Comparison of ENCODE assay signal across 2 cellular contexts in the genomic region with DNA sequence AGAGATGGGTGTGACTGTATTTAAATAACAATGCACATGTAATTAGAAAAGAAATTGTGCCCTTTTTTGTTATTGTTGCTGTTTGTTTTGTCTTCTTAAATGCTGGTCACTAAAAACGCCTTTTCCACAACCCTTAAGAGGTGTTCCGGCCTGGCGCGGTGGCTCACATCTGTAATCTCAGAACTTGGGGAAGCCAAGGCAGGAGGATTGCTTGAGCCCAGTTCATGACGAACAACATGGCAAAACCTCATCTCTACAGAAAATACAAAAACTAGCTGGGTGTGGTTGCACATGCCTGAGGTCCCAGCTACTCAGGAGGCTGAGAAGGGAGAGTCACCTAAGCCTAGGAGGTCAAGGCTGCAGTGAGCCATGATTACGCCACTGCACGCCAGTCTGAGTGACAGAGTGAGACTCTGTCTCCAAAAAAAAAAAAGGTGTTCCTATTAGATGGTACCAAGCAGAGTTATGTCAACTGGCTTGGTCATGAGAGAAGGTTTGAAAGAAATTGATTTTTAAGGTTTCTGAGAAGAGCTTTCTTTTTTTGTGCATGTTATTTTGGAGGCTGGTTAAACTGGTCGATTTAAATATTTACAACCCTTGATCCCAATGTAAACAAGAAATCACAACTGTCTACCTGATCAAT.
TF ChIP-seq lines count a peak whose summit lies in the region.

No MANE protein-coding gene starts in this region.

TF ChIP-seq in A549, 52 proteins besides CTCF, POLR2A, EP300 and RAD21:
- TF ChIP-seq ZNF302 (CRISPR knock-in tag; IDR thresholded peaks at IDR 0.05) = no peak
- no peak for TF ChIP-seq RNF2 (IDR thresholded peaks at IDR 0.05; ENCODE audit: borderline replicate concordance, low read depth)
- TF ChIP-seq JUN (IDR thresholded peaks at IDR 0.05) = no peak
- no peak for TF ChIP-seq KDM1A (IDR thresholded peaks at IDR 0.05; ENCODE audit: low read depth)
- TF ChIP-seq MYC (IDR thresholded peaks at IDR 0.05; ENCODE audit: borderline replicate concordance, low read length) = no peak
- no peak for TF ChIP-seq NFE2L2 (conservative IDR thresholded peaks at IDR 0.05; ENCODE audit: low read length)
- no peak for TF ChIP-seq ZSCAN20 (CRISPR knock-in tag; IDR thresholded peaks at IDR 0.05)
- TF ChIP-seq RARB (CRISPR knock-in tag; IDR thresholded peaks at IDR 0.05) = no peak
- no peak for TF ChIP-seq JUNB (IDR thresholded peaks at IDR 0.05)
- TF ChIP-seq HDAC2 (IDR thresholded peaks at IDR 0.05) = no peak
- no peak for TF ChIP-seq ZC3H11A (IDR thresholded peaks at IDR 0.05)
- TF ChIP-seq CHD2 (IDR thresholded peaks at IDR 0.05; ENCODE audit: low read length, partially characterized antibody) = no peak
- TF ChIP-seq HEYL (CRISPR knock-in tag; IDR thresholded peaks at IDR 0.05) = no peak
- TF ChIP-seq RCOR1 (IDR thresholded peaks at IDR 0.05; ENCODE audit: low read depth, low read length) = no peak
- 0 out of 2 replicates have a peak, but pooled peaks have one; percentile 39 for TF ChIP-seq HOXA7 (CRISPR knock-in tag; IDR thresholded peaks at IDR 0.05)
- TF ChIP-seq CEBPB (IDR thresholded peaks at IDR 0.05) = peak in 1 of 2 experiments; percentile 83; a peak in 2 of 4 replicates
- no peak for TF ChIP-seq BHLHE40 (IDR thresholded peaks at IDR 0.05; ENCODE audit: low read depth, low read length)
- 0 out of 2 replicates have a peak, but pooled peaks have one; percentile 24 for TF ChIP-seq HOXB5 (CRISPR knock-in tag; IDR thresholded peaks at IDR 0.05)
- no peak for TF ChIP-seq TFCP2L1 (CRISPR knock-in tag; IDR thresholded peaks at IDR 0.05)
- TF ChIP-seq FOSB (CRISPR knock-in tag; IDR thresholded peaks at IDR 0.05) = 0 out of 2 replicates have a peak, but pooled peaks have one; percentile 19
- TF ChIP-seq FOXS1 (CRISPR knock-in tag; IDR thresholded peaks at IDR 0.05) = peak; percentile 52; the same call in 1 of the 2 replicates
- no peak for TF ChIP-seq CHD4 (IDR thresholded peaks at IDR 0.05; ENCODE audit: borderline replicate concordance)
- no peak for TF ChIP-seq PHF8 (IDR thresholded peaks at IDR 0.05; ENCODE audit: borderline replicate concordance, low read depth)
- TF ChIP-seq, protein P1, sequence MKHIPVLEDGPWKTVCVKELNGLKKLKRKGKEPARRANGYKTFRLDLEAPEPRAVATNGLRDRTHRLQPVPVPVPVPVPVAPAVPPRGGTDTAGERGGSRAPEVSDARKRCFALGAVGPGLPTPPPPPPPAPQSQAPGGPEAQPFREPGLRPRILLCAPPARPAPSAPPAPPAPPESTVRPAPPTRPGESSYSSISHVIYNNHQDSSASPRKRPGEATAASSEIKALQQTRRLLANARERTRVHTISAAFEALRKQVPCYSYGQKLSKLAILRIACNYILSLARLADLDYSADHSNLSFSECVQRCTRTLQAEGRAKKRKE (CRISPR knock-in tag; IDR thresholded peaks at IDR 0.05; ENCODE audit: low read depth) = peak; percentile 61; the same call in 1 of the 2 replicates
- TF ChIP-seq HOXB13 (CRISPR knock-in tag; IDR thresholded peaks at IDR 0.05; ENCODE audit: low read depth) = 0 out of 2 replicates have a peak, but pooled peaks have one; percentile 53
- no peak for TF ChIP-seq FOSL2 (IDR thresholded peaks at IDR 0.05)
- no peak; the same call in 1 of the 2 replicates for TF ChIP-seq FOSL2 (CRISPR knock-in tag; IDR thresholded peaks at IDR 0.05)
- TF ChIP-seq GATA3 (IDR thresholded peaks at IDR 0.05; ENCODE audit: borderline replicate concordance) = no peak
- TF ChIP-seq EHF (CRISPR knock-in tag; IDR thresholded peaks at IDR 0.05) = peak; percentile 77; the same call in 1 of the 2 replicates
- no peak for TF ChIP-seq MAZ (IDR thresholded peaks at IDR 0.05; ENCODE audit: borderline replicate concordance, low read depth, low read length)
- no peak for TF ChIP-seq RFX5 (IDR thresholded peaks at IDR 0.05)
- TF ChIP-seq, protein P2, sequence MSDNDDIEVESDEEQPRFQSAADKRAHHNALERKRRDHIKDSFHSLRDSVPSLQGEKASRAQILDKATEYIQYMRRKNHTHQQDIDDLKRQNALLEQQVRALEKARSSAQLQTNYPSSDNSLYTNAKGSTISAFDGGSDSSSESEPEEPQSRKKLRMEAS (IDR thresholded peaks at IDR 0.05) = no peak; the same call in 1 of the 2 replicates
TF ChIP-seq in A549: peak in this region for 8.

TF ChIP-seq in K562, 482 proteins besides CTCF, POLR2A, EP300 and RAD21:
- TF ChIP-seq, protein P3, sequence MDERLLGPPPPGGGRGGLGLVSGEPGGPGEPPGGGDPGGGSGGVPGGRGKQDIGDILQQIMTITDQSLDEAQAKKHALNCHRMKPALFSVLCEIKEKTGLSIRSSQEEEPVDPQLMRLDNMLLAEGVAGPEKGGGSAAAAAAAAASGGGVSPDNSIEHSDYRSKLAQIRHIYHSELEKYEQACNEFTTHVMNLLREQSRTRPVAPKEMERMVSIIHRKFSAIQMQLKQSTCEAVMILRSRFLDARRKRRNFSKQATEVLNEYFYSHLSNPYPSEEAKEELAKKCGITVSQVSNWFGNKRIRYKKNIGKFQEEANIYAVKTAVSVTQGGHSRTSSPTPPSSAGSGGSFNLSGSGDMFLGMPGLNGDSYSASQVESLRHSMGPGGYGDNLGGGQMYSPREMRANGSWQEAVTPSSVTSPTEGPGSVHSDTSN (CRISPR knock-in tag; IDR thresholded peaks at IDR 0.05; ENCODE audit: low read depth) = no peak
- TF ChIP-seq, protein P3 (tag; conservative IDR thresholded peaks at IDR 0.05; ENCODE audit: low read depth) = peak; percentile 67
- TF ChIP-seq YY1 (IDR thresholded peaks at IDR 0.05; ENCODE audit: borderline replicate concordance in 1 of 3, control insufficient read depth in 1 of 3, extremely low read depth in 1 of 3, insufficient read depth in 3 of 3, insufficient read length in 1 of 3, insufficient replicate concordance in 2 of 3, low read depth in 1 of 3, low read length in 2 of 3) (peak in 1 of 3 experiments; percentile 22), CEBPB (tag; IDR thresholded peaks at IDR 0.05) (peak; percentile 85), NRF1 (conservative IDR thresholded peaks at IDR 0.05 in 1 of 2, IDR thresholded peaks at IDR 0.05 in 1 of 2) (peak in 1 of 2 experiments; percentile 27; a peak in 1 of 4 replicates), ZNF668 (CRISPR knock-in tag; IDR thresholded peaks at IDR 0.05) (no peak), DPF2 (IDR thresholded peaks at IDR 0.05) (0 out of 2 replicates have a peak, but pooled peaks have one; percentile 40), BCOR (IDR thresholded peaks at IDR 0.05) (0 out of 2 replicates have a peak, but pooled peaks have one; percentile 12), FUS (optimal IDR thresholded peaks at IDR 0.05; ENCODE audit: low read depth, low read length) (no peak), ATF7 (IDR thresholded peaks at IDR 0.05) (no peak), MXI1 (IDR thresholded peaks at IDR 0.05; ENCODE audit: low read depth, low read length) (no peak), ZNF561 (CRISPR knock-in tag; conservative IDR thresholded peaks at IDR 0.05) (no peak), ZNF384 (IDR thresholded peaks at IDR 0.05; ENCODE audit: low read depth, low read length) (peak; percentile 81)
- TF ChIP-seq, protein P4, sequence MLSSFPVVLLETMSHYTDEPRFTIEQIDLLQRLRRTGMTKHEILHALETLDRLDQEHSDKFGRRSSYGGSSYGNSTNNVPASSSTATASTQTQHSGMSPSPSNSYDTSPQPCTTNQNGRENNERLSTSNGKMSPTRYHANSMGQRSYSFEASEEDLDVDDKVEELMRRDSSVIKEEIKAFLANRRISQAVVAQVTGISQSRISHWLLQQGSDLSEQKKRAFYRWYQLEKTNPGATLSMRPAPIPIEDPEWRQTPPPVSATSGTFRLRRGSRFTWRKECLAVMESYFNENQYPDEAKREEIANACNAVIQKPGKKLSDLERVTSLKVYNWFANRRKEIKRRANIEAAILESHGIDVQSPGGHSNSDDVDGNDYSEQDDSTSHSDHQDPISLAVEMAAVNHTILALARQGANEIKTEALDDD (IDR thresholded peaks at IDR 0.05) = peak; percentile 52; the same call in 1 of the 2 replicates
- TF ChIP-seq, protein P5, sequence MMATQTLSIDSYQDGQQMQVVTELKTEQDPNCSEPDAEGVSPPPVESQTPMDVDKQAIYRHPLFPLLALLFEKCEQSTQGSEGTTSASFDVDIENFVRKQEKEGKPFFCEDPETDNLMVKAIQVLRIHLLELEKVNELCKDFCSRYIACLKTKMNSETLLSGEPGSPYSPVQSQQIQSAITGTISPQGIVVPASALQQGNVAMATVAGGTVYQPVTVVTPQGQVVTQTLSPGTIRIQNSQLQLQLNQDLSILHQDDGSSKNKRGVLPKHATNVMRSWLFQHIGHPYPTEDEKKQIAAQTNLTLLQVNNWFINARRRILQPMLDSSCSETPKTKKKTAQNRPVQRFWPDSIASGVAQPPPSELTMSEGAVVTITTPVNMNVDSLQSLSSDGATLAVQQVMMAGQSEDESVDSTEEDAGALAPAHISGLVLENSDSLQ (IDR thresholded peaks at IDR 0.05) = peak; percentile 92
- TF ChIP-seq, protein P6, sequence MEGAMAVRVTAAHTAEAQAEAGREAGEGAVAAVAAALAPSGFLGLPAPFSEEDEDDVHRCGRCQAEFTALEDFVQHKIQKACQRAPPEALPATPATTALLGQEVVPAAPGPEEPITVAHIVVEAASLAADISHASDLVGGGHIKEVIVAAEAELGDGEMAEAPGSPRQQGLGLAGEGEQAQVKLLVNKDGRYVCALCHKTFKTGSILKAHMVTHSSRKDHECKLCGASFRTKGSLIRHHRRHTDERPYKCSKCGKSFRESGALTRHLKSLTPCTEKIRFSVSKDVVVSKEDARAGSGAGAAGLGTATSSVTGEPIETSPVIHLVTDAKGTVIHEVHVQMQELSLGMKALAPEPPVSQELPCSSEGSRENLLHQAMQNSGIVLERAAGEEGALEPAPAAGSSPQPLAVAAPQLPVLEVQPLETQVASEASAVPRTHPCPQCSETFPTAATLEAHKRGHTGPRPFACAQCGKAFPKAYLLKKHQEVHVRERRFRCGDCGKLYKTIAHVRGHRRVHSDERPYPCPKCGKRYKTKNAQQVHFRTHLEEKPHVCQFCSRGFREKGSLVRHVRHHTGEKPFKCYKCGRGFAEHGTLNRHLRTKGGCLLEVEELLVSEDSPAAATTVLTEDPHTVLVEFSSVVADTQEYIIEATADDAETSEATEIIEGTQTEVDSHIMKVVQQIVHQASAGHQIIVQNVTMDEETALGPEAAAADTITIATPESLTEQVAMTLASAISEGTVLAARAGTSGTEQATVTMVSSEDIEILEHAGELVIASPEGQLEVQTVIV (CRISPR knock-in tag; IDR thresholded peaks at IDR 0.05; ENCODE audit: borderline replicate concordance) = no peak
